9 cellular contexts compared by ENCODE assay signal in genomic region chr16:31301708-31302400, GRCh38. TPM values are rescaled to one million over a fixed set of nuclear protein-coding genes. Genes with fewer than 3 reads are reported as not detected.
DNase-seq lines count a peak whose midpoint lies in the region; ATAC-seq and TF ChIP-seq lines count a peak whose summit lies in the region.
"Had no signal": no experiment of that assay in that cellular context is flagged by ENCODE, and none has a peak within 500 bp of the region (broad histone marks: within the 10 kb centered on the region; RNA-seq: fewer than 3 reads in every experiment).

No MANE protein-coding gene starts in this region.

- H2AFZ ChIP-seq in OCI-LY3 (ENCODE audit: low read depth, low read length), result no peak overlapping the region

- no peak overlapping the region for H3K27ac Mint-ChIP-seq in MCF 10A (ENCODE audit: low read depth, unreplicated experiment)

- TF ChIP-seq CTCF in MCF 10A (IDR thresholded peaks at IDR 0.05; ENCODE audit: unreplicated experiment), result no peak
- no peak for TF ChIP-seq CTCF in breast epithelium (IDR thresholded peaks at IDR 0.05)
- TF ChIP-seq CTCF in OCI-LY3 (IDR thresholded peaks at IDR 0.05; ENCODE audit: low read depth, low read length), result no peak
- TF ChIP-seq CTCF in fibroblast of villous mesenchyme (IDR thresholded peaks at IDR 0.05; ENCODE audit: insufficient read depth, low read depth, low read length), result no peak
- no peak for TF ChIP-seq CTCF in colonic mucosa (IDR thresholded peaks at IDR 0.05)

- H3K4me1 ChIP-seq in breast epithelium, result no peaks in the 10 kb centered on the region
- H3K4me1 ChIP-seq in OCI-LY3 (ENCODE audit: low read length), result peaks cover 12% of the 10 kb centered on the region
- H3K4me1 ChIP-seq in colonic mucosa, result no peaks in the 10 kb centered on the region
- H3K4me1 ChIP-seq: body of pancreas had no signal

- no peak for TF ChIP-seq POLR2A in breast epithelium (IDR thresholded peaks at IDR 0.05)

- no peaks in the 10 kb centered on the region for H3K4me1 Mint-ChIP-seq in MCF 10A (ENCODE audit: insufficient read depth, unreplicated experiment)

- peaks cover 8% of the 10 kb centered on the region for H3K9me3 Mint-ChIP-seq in MCF 10A (ENCODE audit: unreplicated experiment)

- peaks cover 43% of the 10 kb centered on the region for H3K27me3 Mint-ChIP-seq in MCF 10A (ENCODE audit: insufficient read depth, unreplicated experiment)

- POLR2A ChIA-PET in MCF 10A (lab: Yijun Ruan, JAX), result interaction anchor here (1.1 to 1.2 kb wide), 2 partner anchors 60 to 101 kb away, joined by 3 read pairs; no protein-coding TSS in a partner anchor

- H3K9ac ChIP-seq in OCI-LY3 (ENCODE audit: low read length) (no peak overlapping the region), colonic mucosa (ENCODE audit: low read depth in 2 of 2, low read length in 2 of 2) (no peak overlapping the region)

- CTCF ChIA-PET in MCF 10A (lab: Yijun Ruan, JAX), result interaction anchor here (0.6 to 1.2 kb wide), 5 partner anchors 15 to 525 kb away, joined by 3 to 4 read pairs (median 3); no protein-coding TSS in a partner anchor

- peak overlapping the region; percentile 10; the same call in 1 of the 2 replicates for H3K4me2 ChIP-seq in OCI-LY3 (ENCODE audit: low read length)

- no TSS peak for BruUV-seq in MCF 10A (replicated peaks; lab: Mats Ljungman, UMichigan)

- H3K27ac ChIP-seq in breast epithelium, result no peak overlapping the region
- no peak overlapping the region for H3K27ac ChIP-seq in OCI-LY3 (ENCODE audit: low read length)
- H3K27ac ChIP-seq in colonic mucosa, result no peak overlapping the region
- H3K27ac ChIP-seq: body of pancreas had no signal

- intact Hi-C loops in MCF 10A (cut with micrococcal nuclease), result loop anchor here (5.0 kb wide), 1 partner anchor 80 kb away; no protein-coding TSS in a partner anchor
- intact Hi-C loops in breast epithelium (cut with DNase I; ENCODE audit: low total_unique reads), result no loop called here
- intact Hi-C loops in colonic mucosa (cut with DNase I), result no loop called here

- H3K36me3 ChIP-seq in breast epithelium, result no peaks in the 10 kb centered on the region
- no peaks in the 10 kb centered on the region for H3K36me3 ChIP-seq in OCI-LY3 (replicated peaks; ENCODE audit: low read depth, low read length)
- no peaks in the 10 kb centered on the region for H3K36me3 ChIP-seq in colonic mucosa

- H3K4me3 Mint-ChIP-seq in MCF 10A (ENCODE audit: unreplicated experiment), result no peak overlapping the region

- H4K20me1 ChIP-seq in OCI-LY3 (ENCODE audit: insufficient read depth, low read length), result no peaks in the 10 kb centered on the region

- H3K9me3 ChIP-seq in breast epithelium (no peaks in the 10 kb centered on the region), OCI-LY3 (ENCODE audit: insufficient read depth, low read length) (no peaks in the 10 kb centered on the region), colonic mucosa (no peaks in the 10 kb centered on the region)

- DNase-seq in MCF 10A (ENCODE audit: unreplicated experiment), result peak; percentile 52
- no peak for DNase-seq in breast epithelium (ENCODE audit: low spot score in 2 of 2)
- peak; percentile 32 for DNase-seq in fibroblast of villous mesenchyme (ENCODE audit: low read depth)
- peak; percentile 38 for DNase-seq in superior temporal gyrus (ENCODE audit: extremely low spot score)
- no peak for DNase-seq in EL
- no peak for DNase-seq in colonic mucosa

- no peak for ATAC-seq in GM19023 (IDR thresholded peaks at IDR 0.05; ENCODE audit: unreplicated experiment)
- ATAC-seq: body of pancreas had no signal

- H3K36me3 Mint-ChIP-seq in MCF 10A (ENCODE audit: insufficient read depth, unreplicated experiment), result no peaks in the 10 kb centered on the region

- H3K4me3 ChIP-seq in breast epithelium, result no peak overlapping the region
- H3K4me3 ChIP-seq in OCI-LY3 (ENCODE audit: low read length), result no peak overlapping the region
- H3K4me3 ChIP-seq in fibroblast of villous mesenchyme (ENCODE audit: low read depth, low read length), result no peak overlapping the region
- no peak overlapping the region for H3K4me3 ChIP-seq in colonic mucosa
- H3K4me3 ChIP-seq: body of pancreas had no signal

- no peaks in the 10 kb centered on the region for H3K27me3 ChIP-seq in breast epithelium
- no peaks in the 10 kb centered on the region for H3K27me3 ChIP-seq in OCI-LY3 (ENCODE audit: low read depth, low read length)
- no peaks in the 10 kb centered on the region for H3K27me3 ChIP-seq in colonic mucosa
- H3K27me3 ChIP-seq: body of pancreas had no signal

- H3K79me2 ChIP-seq in OCI-LY3 (ENCODE audit: low read length), result no peaks in the 10 kb centered on the region

RNA-seq across cellular contexts. Expression of gene ITGAM, which starts 42.1 kb away (rescaled TPM):
- 0.76 TPM in 1 of 2 replicates, not detected in the other for total RNA-seq in MCF 10A (2022)
- 10 to 100 TPM in 1 of 3 donors, 1 to 10 TPM in 2; 5.2 to 23.5 (median 8.0) TPM for total RNA-seq in breast epithelium
- total RNA-seq in fibroblast of villous mesenchyme, result not detected in 2 replicates
- total RNA-seq in colonic mucosa, result 1 to 10 TPM; 2.7 to 3.7 TPM

RNA-seq across cellular contexts. Expression of gene ITGAX, which starts 53.1 kb away (rescaled TPM):
- total RNA-seq in MCF 10A (2022) (0.14 and 1.2 TPM in 2 replicates), breast epithelium (10 to 100 TPM in 1 of 3 donors, 1 to 10 TPM in 2; 3.6 to 16.8 (median 5.1) TPM), fibroblast of villous mesenchyme (not detected in 2 replicates), colonic mucosa (1 to 10 TPM; 1.4 to 5.9 TPM)

Comparison
In these comparisons a context has a peak if more than half of its experiments do, and no peak if none do; other contexts are left out.
1. DNase-seq: peak in MCF 10A (single experiment), fibroblast of villous mesenchyme (single experiment) and superior temporal gyrus (single experiment); none in breast epithelium (0 of 2), EL (single experiment) and colonic mucosa (single experiment).